21 cellular contexts compared by ENCODE assay signal in genomic region chr1:41319106-41319755, GRCh38. TPM values are rescaled to one million over a fixed set of nuclear protein-coding genes. Genes with fewer than 3 reads are reported as not detected.
DNase-seq lines count a peak whose midpoint lies in the region; ATAC-seq and TF ChIP-seq lines count a peak whose summit lies in the region.
"Had no signal": no experiment of that assay in that cellular context is flagged by ENCODE, and none has a peak within 500 bp of the region (broad histone marks: within the 10 kb centered on the region; RNA-seq: fewer than 3 reads in every experiment).

No MANE protein-coding gene starts in this region.

- H3K27me3 ChIP-seq in thoracic aorta (replicated peaks; ENCODE audit: insufficient read depth) (no peaks in the 10 kb centered on the region), spleen (replicated peaks in 1 of 7) (peaks cover 0 to 5% (median 0%) of the 10 kb centered on the region in 7 donors)
- H3K27me3 ChIP-seq in naive thymus-derived CD4-positive, alpha-beta T cell (ENCODE audit: control insufficient read depth in 2 of 2, insufficient read depth in 2 of 2, low read length in 2 of 2), result no peaks in the 10 kb centered on the region
- H3K27me3 ChIP-seq: BE2C had no signal

- no peaks in the 10 kb centered on the region for H3K9me3 Mint-ChIP-seq in osteocyte (ENCODE audit: unreplicated experiment)
- no peaks in the 10 kb centered on the region for H3K9me3 Mint-ChIP-seq in naive thymus-derived CD4-positive, alpha-beta T cell
- H3K9me3 Mint-ChIP-seq: activated CD4-positive, alpha-beta memory T cell treated with anti-CD3 and anti-CD28 coated beads for 36 hours; activated naive CD4-positive, alpha-beta T cell treated with anti-CD3 and anti-CD28 coated beads for 36 hours; activated T-cell treated with anti-CD3 and anti-CD28 coated beads, Interleukin-2, amount 50 U/mL, for 24 hours; memory B cell; stimulated activated memory B cell treated with anti-CD40 and anti-IgM and Interleukin-4, amounts not matched to agents 10 μg/mL and 1 μg/mL and 100 μg/mL, for 72 hours had no signal

- no peak for ATAC-seq in thoracic aorta (ENCODE audit: insufficient number of reproducible peaks, low FRiP score, low read depth)
- no peak for ATAC-seq in naive thymus-derived CD4-positive, alpha-beta T cell
- ATAC-seq: esophagus mucosa; stimulated activated memory B cell treated with anti-CD40 and anti-IgM and Interleukin-4, amounts not matched to agents 10 μg/mL and 1 μg/mL and 100 μg/mL, for 72 hours had no signal

- peak overlapping the region; percentile 57 for H3K27ac Mint-ChIP-seq in osteocyte (ENCODE audit: unreplicated experiment)
- no peak overlapping the region for H3K27ac Mint-ChIP-seq in naive thymus-derived CD4-positive, alpha-beta T cell
- H3K27ac Mint-ChIP-seq: activated CD4-positive, alpha-beta memory T cell treated with anti-CD3 and anti-CD28 coated beads for 36 hours; activated naive CD4-positive, alpha-beta T cell treated with anti-CD3 and anti-CD28 coated beads for 36 hours; activated T-cell treated with anti-CD3 and anti-CD28 coated beads, Interleukin-2, amount 50 U/mL, for 24 hours; memory B cell; stimulated activated memory B cell treated with anti-CD40 and anti-IgM and Interleukin-4, amounts not matched to agents 10 μg/mL and 1 μg/mL and 100 μg/mL, for 72 hours had no signal

- peaks cover 11 to 25% of the 10 kb centered on the region in 2 donors for H3K4me1 ChIP-seq in thoracic aorta (ENCODE audit: control insufficient read depth in 1 of 2, low read depth in 2 of 2)
- H3K4me1 ChIP-seq in spleen, result no peaks in the 10 kb centered on the region
- H3K4me1 ChIP-seq in naive thymus-derived CD4-positive, alpha-beta T cell (ENCODE audit: control insufficient read depth in 2 of 2, insufficient read depth in 2 of 2, low read length in 2 of 2), result no peaks in the 10 kb centered on the region
- H3K4me1 ChIP-seq: BE2C, parathyroid adenoma had no signal

- no peak overlapping the region for H3K4me3 Mint-ChIP-seq in osteocyte (ENCODE audit: unreplicated experiment)
- no peak overlapping the region for H3K4me3 Mint-ChIP-seq in naive thymus-derived CD4-positive, alpha-beta T cell
- H3K4me3 Mint-ChIP-seq: activated CD4-positive, alpha-beta memory T cell treated with anti-CD3 and anti-CD28 coated beads for 36 hours; activated naive CD4-positive, alpha-beta T cell treated with anti-CD3 and anti-CD28 coated beads for 36 hours; activated T-cell treated with anti-CD3 and anti-CD28 coated beads, Interleukin-2, amount 50 U/mL, for 24 hours; memory B cell; stimulated activated memory B cell treated with anti-CD40 and anti-IgM and Interleukin-4, amounts not matched to agents 10 μg/mL and 1 μg/mL and 100 μg/mL, for 72 hours had no signal

- H3K27ac ChIP-seq in thoracic aorta (peak overlapping the region; percentile 67 to 68), spleen (no peak overlapping the region)
- no peak overlapping the region for H3K27ac ChIP-seq in naive thymus-derived CD4-positive, alpha-beta T cell (ENCODE audit: low read depth, low read length)
- H3K27ac ChIP-seq: parathyroid adenoma, skin epidermis had no signal

- DNase-seq in NCI-H82 (lab: John Stamatoyannopoulos, UW), result peak; percentile 55
- no peak for DNase-seq in NCI-H82 treated with DMSO at 0.1 percent for 48 hours (lab: John Stamatoyannopoulos, UW; ENCODE audit: unreplicated experiment)
- peak; percentile 52 for DNase-seq in fibroblast of the aortic adventitia (ENCODE audit: low read depth)
- no peak for DNase-seq in osteocyte (ENCODE audit: extremely low spot score, unreplicated experiment)
- DNase-seq in thoracic aorta (ENCODE audit: low spot score), result no peak
- DNase-seq in spleen, result no peak
- DNase-seq in naive thymus-derived CD4-positive, alpha-beta T cell, result no peak
- no peak for DNase-seq in inferior parietal cortex (ENCODE audit: extremely low spot score)
- DNase-seq: activated CD4-positive, alpha-beta memory T cell treated with anti-CD3 and anti-CD28 coated beads for 36 hours; activated CD4-positive, CD25-positive, alpha-beta regulatory T cell; activated naive CD4-positive, alpha-beta T cell treated with anti-CD3 and anti-CD28 coated beads for 36 hours; activated T-cell treated with anti-CD3 and anti-CD28 coated beads, Interleukin-2, amount 50 U/mL, for 24 hours; BE2C; cerebellar nuclear complex; effector memory CD4-positive, alpha-beta T cell; EL had no signal

- H3K27me3 Mint-ChIP-seq in osteocyte (ENCODE audit: unreplicated experiment), result no peaks in the 10 kb centered on the region
- H3K27me3 Mint-ChIP-seq in naive thymus-derived CD4-positive, alpha-beta T cell, result peaks cover 0 to 4% (median 0%) of the 10 kb centered on the region in 5 donors
- H3K27me3 Mint-ChIP-seq: activated T-cell treated with anti-CD3 and anti-CD28 coated beads, Interleukin-2, amount 50 U/mL, for 24 hours had no signal

- 64 to 90% (median 83%) methylated on average over 2 of the region's 2 CpGs for WGBS in spleen, 5 donors

- H3K9me3 ChIP-seq in thoracic aorta (no peaks in the 10 kb centered on the region), spleen (no peaks in the 10 kb centered on the region)
- no peaks in the 10 kb centered on the region for H3K9me3 ChIP-seq in naive thymus-derived CD4-positive, alpha-beta T cell (ENCODE audit: control insufficient read depth in 2 of 3, low read length in 3 of 3)
- H3K9me3 ChIP-seq: BE2C had no signal

- H3K4me3 ChIP-seq in fibroblast of the aortic adventitia (ENCODE audit: low read depth, low read length) (no peak overlapping the region), thoracic aorta (no peak overlapping the region), spleen (no peak overlapping the region)
- H3K4me3 ChIP-seq in naive thymus-derived CD4-positive, alpha-beta T cell (ENCODE audit: low read length), result no peak overlapping the region
- H3K4me3 ChIP-seq: skin epidermis had no signal

- intact Hi-C loops in spleen (cut with DNase I; ENCODE audit: low total_unique reads), result no loop called here
- intact Hi-C loops in naive thymus-derived CD4-positive, alpha-beta T cell (cut with micrococcal nuclease), result no loop called here

- TF ChIP-seq POLR2A in spleen (IDR thresholded peaks at IDR 0.05), result no peak

- no peaks in the 10 kb centered on the region for H3K36me3 Mint-ChIP-seq in osteocyte (ENCODE audit: unreplicated experiment)
- H3K36me3 Mint-ChIP-seq in naive thymus-derived CD4-positive, alpha-beta T cell, result no peaks in the 10 kb centered on the region
- H3K36me3 Mint-ChIP-seq: activated CD4-positive, alpha-beta memory T cell treated with anti-CD3 and anti-CD28 coated beads for 36 hours; memory B cell; stimulated activated memory B cell treated with anti-CD40 and anti-IgM and Interleukin-4, amounts not matched to agents 10 μg/mL and 1 μg/mL and 100 μg/mL, for 72 hours had no signal

- H3K36me3 ChIP-seq in thoracic aorta (no peaks in the 10 kb centered on the region), spleen (no peaks in the 10 kb centered on the region)
- H3K36me3 ChIP-seq in naive thymus-derived CD4-positive, alpha-beta T cell (ENCODE audit: control insufficient read depth in 2 of 3, insufficient read depth in 3 of 3, low read length in 3 of 3), result no peaks in the 10 kb centered on the region
- H3K36me3 ChIP-seq: BE2C had no signal

- TF ChIP-seq CTCF in fibroblast of the aortic adventitia (IDR thresholded peaks at IDR 0.05; ENCODE audit: insufficient read depth, low read length) (no peak), osteocyte (IDR thresholded peaks at IDR 0.05) (no peak), thoracic aorta (IDR thresholded peaks at IDR 0.05) (no peak), spleen (IDR thresholded peaks at IDR 0.05 in 8 of 11, conservative IDR thresholded peaks at IDR 0.05 in 3 of 11) (no peak)

- CTCF ChIA-PET in naive thymus-derived CD4-positive, alpha-beta T cell (lab: Charles Lee), result no interaction called here

- H3K4me1 Mint-ChIP-seq in osteocyte (ENCODE audit: unreplicated experiment), result peaks cover 24% of the 10 kb centered on the region
- no peaks in the 10 kb centered on the region for H3K4me1 Mint-ChIP-seq in naive thymus-derived CD4-positive, alpha-beta T cell
- H3K4me1 Mint-ChIP-seq: memory B cell; stimulated activated memory B cell treated with anti-CD40 and anti-IgM and Interleukin-4, amounts not matched to agents 10 μg/mL and 1 μg/mL and 100 μg/mL, for 72 hours had no signal

- POLR2A ChIA-PET in naive thymus-derived CD4-positive, alpha-beta T cell (lab: Charles Lee), result no interaction called here

RNA-seq across cellular contexts. Expression of gene FOXO6, which starts 42.0 kb away (rescaled TPM):
- total RNA-seq in fibroblast of the aortic adventitia (ENCODE audit: low replicate concordance), result not detected in 2 replicates
- total RNA-seq in osteocyte, result 0.81 and 0.99 TPM in 2 replicates
- 1 to 10 TPM in 1 of 2 donors, not detected in 1; 3.8 TPM for total RNA-seq in thoracic aorta
- 1 to 10 TPM in 2 of 7 donors, under 1 TPM in 4, not detected in 1; 0.26 to 1.6 (median 0.41) TPM for total RNA-seq in spleen
- under 1 TPM; 0.14 to 0.20 (median 0.19) TPM for polyA plus RNA-seq in spleen
- total RNA-seq in naive thymus-derived CD4-positive, alpha-beta T cell, result 1 to 10 TPM in 1 of 5 experiments, under 1 TPM in 1, not detected in 3; 0.66 to 1.3 TPM
- polyA plus RNA-seq in naive thymus-derived CD4-positive, alpha-beta T cell, result not detected
- total RNA-seq: esophagus mucosa had no signal

Comparison
In these comparisons a context has a peak if more than half of its experiments do, and no peak if none do; other contexts are left out.
1. DNase-seq: peak in NCI-H82 (single experiment) and fibroblast of the aortic adventitia (single experiment); none in NCI-H82 treated with DMSO at 0.1 percent for 48 hours (single experiment), osteocyte (single experiment), thoracic aorta (single experiment), spleen (single experiment), naive thymus-derived CD4-positive, alpha-beta T cell (0 of 9) and inferior parietal cortex (single experiment).
2. H3K27ac ChIP-seq: peak in thoracic aorta (2 of 2); none in spleen (0 of 8) and naive thymus-derived CD4-positive, alpha-beta T cell (single experiment).